ENCODE assay signal across 8 cellular contexts in genomic region chr1:212012034-212012740, GRCh38. TPM values are rescaled to one million over a fixed set of nuclear protein-coding genes. Genes with fewer than 3 reads are reported as not detected.
DNase-seq lines count a peak whose midpoint lies in the region; ATAC-seq and TF ChIP-seq lines count a peak whose summit lies in the region.

No MANE protein-coding gene starts in this region.

- H3K4me3 ChIP-seq in AG10803 (ENCODE audit: low read length): no peak overlapping the region

- peak; percentile 97 for TF ChIP-seq CTCF in AG10803 (conservative IDR thresholded peaks at IDR 0.05; ENCODE audit: low read length)

- H3K9me3 Mint-ChIP-seq in memory B cell: no peaks in the 10 kb centered on the region

- no peak overlapping the region for H3K4me3 Mint-ChIP-seq in memory B cell

- peaks cover 7% of the 10 kb centered on the region for H3K36me3 Mint-ChIP-seq in memory B cell

- H3K27me3 Mint-ChIP-seq in memory B cell: no peaks in the 10 kb centered on the region

- DNase-seq in AG10803 (ENCODE audit: low read depth) (peak; percentile 66), NCI-H460 (ENCODE audit: extremely low read depth, low read depth) (peak; percentile 84), memory B cell (ENCODE audit: low spot score in 2 of 2) (peak; percentile 47 to 52)
- peak; percentile 67 to 76 for DNase-seq in activated CD4-positive, alpha-beta T cell treated with anti-CD3 and anti-CD28 coated beads, Interleukin-2, amount 50 U/mL, for 48 hours
- DNase-seq in effector CD8-positive, alpha-beta T cell (lab: John Stamatoyannopoulos, UW): peak; percentile 37
- peak; percentile 44 for DNase-seq in stimulated activated CD8-positive, alpha-beta memory T cell treated with anti-CD3 and anti-CD28 coated beads, Interleukin-4, amount 100 ng/mL, for 24 hours (ENCODE audit: low read depth)

- peaks cover 2% of the 10 kb centered on the region for H3K4me1 Mint-ChIP-seq in memory B cell

- ATAC-seq in GM18858 (IDR thresholded peaks at IDR 0.05; ENCODE audit: unreplicated experiment) (peak; percentile 66), HG03159 (IDR thresholded peaks at IDR 0.05; ENCODE audit: unreplicated experiment) (peak; percentile 90), memory B cell (ENCODE audit: low read depth) (peak; percentile 98)

- no peak overlapping the region for H3K27ac Mint-ChIP-seq in memory B cell

RNA-seq across cellular contexts. Expression of gene INTS7, which starts 23.2 kb away (rescaled TPM):
- 32.9 and 45.5 TPM in 2 replicates for total RNA-seq in NCI-H460 (2014; rRNA removed; shearing (Covaris generic))
- polyA plus RNA-seq in NCI-H460 (2014; cell fraction: nucleus; rRNA removed): 21.4 and 23.2 TPM in 2 replicates

RNA-seq across cellular contexts. Expression of gene DTL, which starts 23.4 kb away (rescaled TPM):
- 19.0 and 22.6 TPM in 2 replicates for total RNA-seq in NCI-H460 (2014; rRNA removed; shearing (Covaris generic))
- 28.6 and 48.7 TPM in 2 replicates for polyA plus RNA-seq in NCI-H460 (2014; cell fraction: nucleus; rRNA removed)
